19 cellular contexts compared by ENCODE assay signal in the genomic region with DNA sequence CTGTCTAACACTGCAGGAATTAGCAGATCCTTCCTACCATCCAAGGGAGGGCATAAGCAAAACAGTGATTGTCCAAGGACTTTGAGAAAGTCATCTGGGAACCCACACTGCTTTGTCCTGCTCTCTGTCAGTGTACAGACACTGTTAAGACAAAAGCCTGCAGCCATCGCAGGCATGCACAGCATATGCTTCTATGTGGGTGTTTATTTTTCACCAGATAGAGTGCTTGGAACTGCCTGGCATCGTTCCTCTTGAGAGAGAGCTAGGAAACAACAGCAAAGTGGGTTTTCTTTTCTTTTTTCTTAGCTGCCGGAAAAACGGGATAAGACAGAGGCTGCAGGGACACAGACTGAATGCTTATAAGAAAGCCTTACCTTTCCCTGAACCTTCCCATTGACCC.
"Had no signal": no experiment of that assay in that cellular context is flagged by ENCODE, and none has a peak within 500 bp of the region (broad histone marks: within the 10 kb centered on the region; RNA-seq: fewer than 3 reads in every experiment).

No MANE protein-coding gene starts in this region.

- H3K27ac ChIP-seq: RWPE1 had no signal

- H3K9ac ChIP-seq: SK-N-SH had no signal

- ATAC-seq: Panc1, PC-3 had no signal

- H3K9me3 ChIP-seq: SK-N-SH had no signal

- DNase-seq: KBM-7; MV-4-11; NCI-H1048; NCI-H1105; NCI-H1417; NCI-H1436 treated with DMSO at 0.1 percent for 48 hours; NCI-H1694; NCI-H187 treated with DMSO at 0.1 percent for 48 hours; NCI-H2029 treated with DMSO at 0.1 percent for 48 hours; NCI-H2171 treated with DMSO at 0.1 percent for 48 hours; NCI-H524; NCI-H526 treated with DMSO at 0.1 percent for 48 hours; NCI-H774; NK-92 treated with Interleukin-12 subunit alpha and Interleukin-12 subunit beta, amount 100 ng/mL, for 24 hours; PC-3; SHP77; SK-N-SH had no signal
